8 cellular contexts compared by ENCODE assay signal in genomic region chr10:6920072-6921019, GRCh38.
DNase-seq lines count a peak whose midpoint lies in the region; ATAC-seq and TF ChIP-seq lines count a peak whose summit lies in the region.

No MANE protein-coding gene starts in this region.

- H3K27ac Mint-ChIP-seq in T-helper 2 cell treated with Interferon-gamma antibody and Interleukin-4, amounts not matched to agents 5 μg/mL and 100 μg/mL, for 36 hours, result no peak overlapping the region

- DNase-seq in Daoy (ENCODE audit: low read depth) (peak; percentile 73), HuH-7 (ENCODE audit: low spot score) (peak; percentile 64), amniotic epithelial cell (ENCODE audit: low read depth) (peak; percentile 47), iPS DF 19.7 (ENCODE audit: low read depth, low spot score) (peak; percentile 57), spleen (peak; percentile 94), T1000 (lab: John Stamatoyannopoulos, UW) (no peak)
- DNase-seq in T-helper 2 cell treated with Interferon-gamma antibody and Interleukin-4, amounts not matched to agents 5 μg/mL and 100 μg/mL, for 36 hours (ENCODE audit: low spot score), result peak; percentile 73

- no peaks in the 10 kb centered on the region for H3K27me3 ChIP-seq in spleen (replicated peaks in 1 of 7)

- no peak for TF ChIP-seq POLR2A in spleen (IDR thresholded peaks at IDR 0.05)

- H3K4me3 ChIP-seq in spleen, result no peak overlapping the region

- no peaks in the 10 kb centered on the region for H3K9me3 Mint-ChIP-seq in T-helper 2 cell treated with Interferon-gamma antibody and Interleukin-4, amounts not matched to agents 5 μg/mL and 100 μg/mL, for 36 hours

- intact Hi-C loops in spleen (cut with DNase I; ENCODE audit: low total_unique reads), result no loop called here

- H3K4me1 Mint-ChIP-seq in T-helper 2 cell treated with Interferon-gamma antibody and Interleukin-4, amounts not matched to agents 5 μg/mL and 100 μg/mL, for 36 hours (ENCODE audit: low read depth), result peaks cover 23% of the 10 kb centered on the region

- no peaks in the 10 kb centered on the region for H3K36me3 ChIP-seq in spleen

- WGBS in spleen, 5 donors, result 24 to 30% (median 27%) methylated on average over 26 of the region's 26 CpGs

- peaks cover 0 to 54% (median 21%) of the 10 kb centered on the region in 6 donors for H3K4me1 ChIP-seq in spleen

- TF ChIP-seq CTCF in spleen (IDR thresholded peaks at IDR 0.05 in 8 of 11, conservative IDR thresholded peaks at IDR 0.05 in 3 of 11), result peak; percentile 46 to 81 (median 70)

- peaks cover 2% of the 10 kb centered on the region for H3K36me3 Mint-ChIP-seq in T-helper 2 cell treated with Interferon-gamma antibody and Interleukin-4, amounts not matched to agents 5 μg/mL and 100 μg/mL, for 36 hours (ENCODE audit: low read depth)

- peak overlapping the region; percentile 11 for H3K4me3 Mint-ChIP-seq in T-helper 2 cell treated with Interferon-gamma antibody and Interleukin-4, amounts not matched to agents 5 μg/mL and 100 μg/mL, for 36 hours

- peak; percentile 98 for ATAC-seq in GM21515 (IDR thresholded peaks at IDR 0.05; ENCODE audit: unreplicated experiment)

- H3K9me3 ChIP-seq in spleen, result no peaks in the 10 kb centered on the region

- H3K27me3 Mint-ChIP-seq in T-helper 2 cell treated with Interferon-gamma antibody and Interleukin-4, amounts not matched to agents 5 μg/mL and 100 μg/mL, for 36 hours (ENCODE audit: low read depth), result peaks cover 12% of the 10 kb centered on the region

- peak overlapping the region in 2 of 8 donors; percentile 21 to 25 for H3K27ac ChIP-seq in spleen
